22 cellular contexts compared by ENCODE assay signal in the genomic region with DNA sequence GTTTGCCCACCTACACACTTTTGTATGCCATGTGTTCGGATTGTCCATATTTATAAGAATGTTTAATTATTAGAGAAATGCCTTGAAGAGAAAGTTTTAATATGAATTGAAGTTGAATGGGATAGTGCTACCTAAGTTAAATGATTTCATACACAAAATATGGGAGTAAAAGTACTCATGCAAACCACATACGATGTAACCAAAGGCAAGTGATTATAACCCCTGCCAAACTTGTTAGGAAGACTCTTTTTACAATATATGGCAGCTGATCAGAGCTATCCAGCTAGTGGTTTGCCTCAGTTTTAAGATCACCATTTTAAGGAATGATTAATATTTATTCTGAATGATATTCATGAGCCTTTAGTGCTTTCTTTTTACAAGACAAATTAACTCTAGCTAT.
A peak's percentile ranks its signal among the peaks of the same experiment; 100 is the strongest.
DNase-seq lines count a peak whose midpoint lies in the region; ATAC-seq and TF ChIP-seq lines count a peak whose summit lies in the region.
"Had no signal": no experiment of that assay in that cellular context is flagged by ENCODE, and none has a peak within 500 bp of the region (broad histone marks: within the 10 kb centered on the region; RNA-seq: fewer than 3 reads in every experiment).

No MANE protein-coding gene starts in this region.

- H3K27me3 ChIP-seq in fibroblast of lung (ENCODE audit: control insufficient read depth, insufficient read depth, low read length) = no peaks in the 10 kb centered on the region
- H3K27me3 ChIP-seq in skeletal muscle satellite cell (ENCODE audit: control insufficient read depth, insufficient read depth, low read length) = no peaks in the 10 kb centered on the region
- H3K27me3 ChIP-seq in right atrium auricular region = no peaks in the 10 kb centered on the region
- H3K27me3 ChIP-seq: gastrocnemius medialis, left lung, Peyer's patch, SJCRH30 had no signal

- H3K4me3 ChIP-seq in fibroblast of lung (replicated peaks in 1 of 4; ENCODE audit: control extremely low read depth in 1 of 4, insufficient read depth in 1 of 4, low read depth in 3 of 4, low read length in 4 of 4) (no peak overlapping the region), skeletal muscle satellite cell (ENCODE audit: low read length) (no peak overlapping the region), right atrium auricular region (no peak overlapping the region)
- H3K4me3 ChIP-seq: gastrocnemius medialis, GM23338, left lung, Peyer's patch, SJCRH30 had no signal

- peaks cover 4% of the 10 kb centered on the region for H3K36me3 ChIP-seq in fibroblast of lung (ENCODE audit: control insufficient read depth, insufficient read depth, low read length)
- peaks cover 34% of the 10 kb centered on the region for H3K36me3 ChIP-seq in skeletal muscle satellite cell (ENCODE audit: insufficient read depth, low read length)
- H3K36me3 ChIP-seq in right atrium auricular region = no peaks in the 10 kb centered on the region
- H3K36me3 ChIP-seq: gastrocnemius medialis, left lung, Peyer's patch had no signal

- ATAC-seq in HG03175 (IDR thresholded peaks at IDR 0.05; ENCODE audit: unreplicated experiment) = no peak
- ATAC-seq: activated naive CD4-positive, alpha-beta T cell treated with anti-CD3 and anti-CD28 coated beads, Interleukin-2, amount 50 U/mL, for 72 hours; activated T-helper 17 cell treated with anti-CD3 and anti-CD28 coated beads, Interleukin-2, amount 50 U/mL, for 72 hours; gastrocnemius medialis; GM23338; sciatic nerve; T-cell had no signal

- H3K9me3 ChIP-seq in fibroblast of lung (ENCODE audit: control insufficient read depth, insufficient read depth, low read depth, low read length) = no peaks in the 10 kb centered on the region
- H3K9me3 ChIP-seq in skeletal muscle satellite cell (replicated peaks; ENCODE audit: low read length) = no peaks in the 10 kb centered on the region
- H3K9me3 ChIP-seq in right atrium auricular region = no peaks in the 10 kb centered on the region
- H3K9me3 ChIP-seq: gastrocnemius medialis, left lung, Peyer's patch had no signal

- no peaks in the 10 kb centered on the region for H4K20me1 ChIP-seq in fibroblast of lung (ENCODE audit: control insufficient read depth, extremely low read depth, insufficient read depth, low read length)

- DNase-seq in HCEC 1CT (peak; percentile 19), SW480 (ENCODE audit: low spot score) (peak; percentile 5), fibroblast of lung (ENCODE audit: low read depth in 2 of 2) (peak; percentile 71), NCI-H1436 treated with DMSO at 0.1 percent for 48 hours (lab: John Stamatoyannopoulos, UW) (no peak), right atrium auricular region (ENCODE audit: low spot score) (no peak)
- DNase-seq: activated CD4-positive, alpha-beta memory T cell treated with anti-CD3 and anti-CD28 coated beads for 36 hours; activated CD8-positive, alpha-beta memory T cell treated with anti-CD3 and anti-CD28 coated beads, Interleukin-2, amount 50 U/mL, for 4 hours; effector CD8-positive, alpha-beta T cell; gastrocnemius medialis; left lung; NCI-H1105; NCI-H1930; Peyer's patch; stimulated activated naive CD4-positive, alpha-beta T cell treated with Interleukin-2 at 50 U/mL for 16 hours; T-cell had no signal

- no peak overlapping the region for H3K9ac ChIP-seq in fibroblast of lung (ENCODE audit: insufficient read depth, low read length)
- peak overlapping the region; percentile 14 for H3K9ac ChIP-seq in skeletal muscle satellite cell (ENCODE audit: low read depth, low read length)

- TF ChIP-seq CTCF in fibroblast of lung (conservative IDR thresholded peaks at IDR 0.05 in 1 of 2, IDR thresholded peaks at IDR 0.05 in 1 of 2; ENCODE audit: low read depth in 1 of 2, low read length in 2 of 2) = no peak
- TF ChIP-seq CTCF in right atrium auricular region (IDR thresholded peaks at IDR 0.05) = no peak

- H3K79me2 ChIP-seq in fibroblast of lung (ENCODE audit: control insufficient read depth, insufficient read depth, low read length) = peaks cover 5% of the 10 kb centered on the region

- H3K27ac ChIP-seq in fibroblast of lung (ENCODE audit: insufficient read depth, low read length) (peak overlapping the region; percentile 46), right atrium auricular region (no peak overlapping the region)
- H3K27ac ChIP-seq: gastrocnemius medialis, Peyer's patch, SJCRH30 had no signal

- no peak overlapping the region for H2AFZ ChIP-seq in fibroblast of lung (ENCODE audit: low read length)
- H2AFZ ChIP-seq: GM23338 had no signal

- peaks cover 26% of the 10 kb centered on the region for H3K4me1 ChIP-seq in fibroblast of lung (ENCODE audit: control insufficient read depth, extremely low read depth, insufficient read depth, low read length)
- peaks cover 31% of the 10 kb centered on the region for H3K4me1 ChIP-seq in skeletal muscle satellite cell (ENCODE audit: control insufficient read depth, insufficient read depth, low read length)
- H3K4me1 ChIP-seq in right atrium auricular region = peaks cover 0 to 4% of the 10 kb centered on the region in 2 donors
- H3K4me1 ChIP-seq: gastrocnemius medialis, Peyer's patch had no signal

- H3K4me2 ChIP-seq in fibroblast of lung (ENCODE audit: extremely low read depth, insufficient read depth, low read length) (no peak overlapping the region), skeletal muscle satellite cell (ENCODE audit: low read length) (no peak overlapping the region)
- H3K4me2 ChIP-seq: GM23338 had no signal

Comparison
In these comparisons a context has a peak if more than half of its experiments do, and no peak if none do; other contexts are left out.
1. DNase-seq: peak in HCEC 1CT (single experiment), SW480 (single experiment) and fibroblast of lung (2 of 2); none in NCI-H1436 treated with DMSO at 0.1 percent for 48 hours (single experiment) and right atrium auricular region (single experiment).